ENCODE assay signal across 9 cellular contexts in the genomic region with DNA sequence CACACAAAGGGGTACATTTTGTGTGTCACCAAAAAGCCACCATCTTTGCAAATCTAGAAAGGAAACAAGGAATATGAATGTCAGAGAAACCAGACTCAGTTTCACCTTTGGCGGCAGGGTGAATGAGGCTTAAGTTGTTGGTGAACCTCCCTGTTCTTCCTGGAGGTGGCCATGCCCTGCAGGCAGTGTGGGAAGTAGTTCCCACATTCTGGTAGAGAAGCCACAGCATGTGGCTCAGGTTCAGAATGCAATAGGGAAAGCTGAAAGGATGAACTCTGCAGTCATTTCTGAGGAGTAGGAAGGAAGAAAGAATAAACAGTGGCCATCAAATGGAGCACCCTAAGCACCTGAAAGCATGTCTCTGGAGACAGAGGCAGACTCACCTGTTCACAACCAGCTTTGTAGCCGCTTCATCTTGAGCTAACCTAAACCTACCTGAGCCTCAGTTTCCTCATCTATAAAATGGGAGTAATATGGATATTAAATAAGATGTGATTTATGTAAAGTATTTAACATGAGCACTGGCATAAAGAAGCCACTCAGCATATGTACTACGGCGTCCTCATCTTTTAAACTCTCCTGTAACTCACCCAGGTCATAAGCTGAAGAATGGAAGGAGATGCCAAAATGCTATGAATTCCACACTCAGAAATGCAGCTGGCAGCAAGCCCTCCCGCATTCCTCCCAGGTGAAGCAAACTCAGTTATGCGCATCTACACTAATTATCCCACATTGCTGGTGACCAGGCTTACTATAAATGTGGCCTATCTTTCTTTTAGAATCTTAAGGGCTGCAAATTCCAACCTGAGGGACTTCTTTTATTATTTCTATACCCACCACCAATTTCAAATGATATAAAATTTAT.
A peak's percentile ranks its signal among the peaks of the same experiment; 100 is the strongest.
DNase-seq lines count a peak whose midpoint lies in the region; ATAC-seq, FAIRE-seq and TF ChIP-seq lines count a peak whose summit lies in the region.
"Had no signal": no experiment of that assay in that cellular context is flagged by ENCODE, and none has a peak within 500 bp of the region (broad histone marks: within the 10 kb centered on the region; RNA-seq: fewer than 3 reads in every experiment).

No MANE protein-coding gene starts in this region.

- H3K9me3 ChIP-seq in K562 (replicated peaks; ENCODE audit: control insufficient read depth, insufficient read depth, low read depth, low read length): no peaks in the 10 kb centered on the region
- H3K9me3 ChIP-seq in thyroid gland: no peaks in the 10 kb centered on the region

- TF ChIP-seq CTCF in K562 (IDR thresholded peaks at IDR 0.05 in 2 of 3, conservative IDR thresholded peaks at IDR 0.05 in 1 of 3; ENCODE audit: insufficient read depth in 2 of 3, low read depth in 1 of 3, low read length in 3 of 3) (no peak), thyroid gland (IDR thresholded peaks at IDR 0.05) (no peak)

- H3K27me3 ChIP-seq in K562 (ENCODE audit: control insufficient read depth in 2 of 2, insufficient read depth in 2 of 2, low read length in 2 of 2) (no peaks in the 10 kb centered on the region), thyroid gland (no peaks in the 10 kb centered on the region)

- no peak overlapping the region for H3K9ac ChIP-seq in K562 (ENCODE audit: insufficient read depth in 1 of 2, low read depth in 2 of 2, low read length in 2 of 2)

- CTCF ChIA-PET in K562 (lab: Yijun Ruan, JAX; ENCODE audit: low intra/inter-chr PET ratio) (no interaction called here), T-cell (lab: Charles Lee) (no interaction called here)

- H3K4me2 ChIP-seq in K562 (ENCODE audit: insufficient read depth, low read length): no peak overlapping the region

- no TSS peak for BruUV-seq in K562 (replicated peaks; lab: Mats Ljungman, UMichigan)

- no peaks in the 10 kb centered on the region for H3K36me3 Mint-ChIP-seq in T-cell

- intact Hi-C loops in K562 (cut with micrococcal nuclease): no loop called here
- intact Hi-C loops in thyroid gland (cut with DNase I): no loop called here

- peak overlapping the region; percentile 70 for H2AFZ ChIP-seq in K562 (ENCODE audit: low read depth, low read length)

- no peaks in the 10 kb centered on the region for H4K20me1 ChIP-seq in K562 (replicated peaks; ENCODE audit: control insufficient read depth, insufficient read depth, low read length)

- H3K36me3 ChIP-seq in K562 (ENCODE audit: control insufficient read depth, insufficient read depth, low read length) (no peaks in the 10 kb centered on the region), thyroid gland (no peaks in the 10 kb centered on the region)

- TF ChIP-seq RAD21 in K562 (CRISPR knock-in tag; conservative IDR thresholded peaks at IDR 0.05 in 1 of 2, IDR thresholded peaks at IDR 0.05 in 1 of 2): no peak

- H3K4me1 Mint-ChIP-seq in T-cell: peaks cover 0 to 3% (median 0%) of the 10 kb centered on the region in 3 donors

- no peak overlapping the region for H3K27ac Mint-ChIP-seq in T-cell

- H3K27ac ChIP-seq in K562 (ENCODE audit: extremely low read depth, low read depth, low read length) (no peak overlapping the region), thyroid gland (peak overlapping the region; percentile 49 to 82 (median 70))

- FAIRE-seq in K562 (lab: Jason Lieb, UNC): no peak

- TF ChIP-seq POLR2A in K562 (conservative IDR thresholded peaks at IDR 0.05): no peak
- no peak for TF ChIP-seq POLR2A in thyroid gland (IDR thresholded peaks at IDR 0.05)

- in situ Hi-C loops in K562 (cut with MboI): no loop called here

- H3K27me3 Mint-ChIP-seq in T-cell: peaks cover 4 to 45% of the 10 kb centered on the region in 2 donors

- H3K4me3 Mint-ChIP-seq in T-cell: no peak overlapping the region

- no peak for ATAC-seq in K562
- no peak for ATAC-seq in T-cell (replicated peaks in 1 of 4)
- ATAC-seq in GM21528 (IDR thresholded peaks at IDR 0.05; ENCODE audit: low FRiP score, unreplicated experiment): no peak
- ATAC-seq in HG02571 (IDR thresholded peaks at IDR 0.05; ENCODE audit: unreplicated experiment): no peak

- 81% methylated on average over 6 of the region's 6 CpGs for WGBS in K562 (ENCODE audit: insufficient coverage, low coverage, missing lambda C conversion rate)
- WGBS in thyroid gland, 2 donors: 74 to 82% methylated on average over 6 of the region's 6 CpGs

- H3K9me3 Mint-ChIP-seq in T-cell: no peaks in the 10 kb centered on the region

- H3K79me2 ChIP-seq in K562 (ENCODE audit: control insufficient read depth, insufficient read depth, low read length): no peaks in the 10 kb centered on the region

- no peaks in the 10 kb centered on the region for H3K9me1 ChIP-seq in K562 (ENCODE audit: control insufficient read depth, insufficient read depth, low read length)

- peak; percentile 62 for DNase-seq in DMS153 (lab: John Stamatoyannopoulos, UW)
- no peak for DNase-seq in DMS153 treated with DMSO at 0.1 percent for 48 hours (lab: John Stamatoyannopoulos, UW; ENCODE audit: unreplicated experiment)
- no peak for DNase-seq in K562 (ENCODE audit: extremely low read depth in 1 of 4, low spot score in 3 of 4)
- DNase-seq in kidney glomerular epithelial cell (lab: John Stamatoyannopoulos, UW): peak; percentile 96
- DNase-seq in thyroid gland: peak; percentile 65 to 79
- DNase-seq in T-cell: no peak
- DNase-seq: NCI-H2107 had no signal

- no peak for TF ChIP-seq EP300 in K562 (IDR thresholded peaks at IDR 0.05; ENCODE audit: low read length)

- H3K4me1 ChIP-seq in K562 (replicated peaks in 1 of 2; ENCODE audit: control insufficient read depth in 2 of 2, insufficient read depth in 2 of 2, low read length in 2 of 2): peaks cover 7 to 70% of the 10 kb centered on the region in 2 experiments; a peak in 4 of 5 replicates
- H3K4me1 ChIP-seq in thyroid gland: peaks cover 74 to 77% of the 10 kb centered on the region in 2 donors

- POLR2A ChIA-PET in K562 (lab: Yijun Ruan, JAX) (interaction anchor here (2.2 kb wide), 1 partner anchor 13 kb away, joined by 5 read pairs; no protein-coding TSS in a partner anchor), T-cell (lab: Charles Lee) (no interaction called here)

- no peak overlapping the region for H3K4me3 ChIP-seq in K562
- no peak overlapping the region for H3K4me3 ChIP-seq in thyroid gland (replicated peaks in 1 of 3)

TF ChIP-seq in K562, 482 proteins besides CTCF, POLR2A, EP300 and RAD21:
- no peak for TF ChIP-seq NFIC (IDR thresholded peaks at IDR 0.05)
- TF ChIP-seq KDM1A (IDR thresholded peaks at IDR 0.05): peak; percentile 57 to 85; a peak in 3 of 4 replicates
- peak in 1 of 2 experiments; percentile 29; a peak in 1 of 4 replicates for TF ChIP-seq RCOR1 (IDR thresholded peaks at IDR 0.05; ENCODE audit: borderline replicate concordance in 1 of 2, low read depth in 2 of 2, low read length in 2 of 2)
- TF ChIP-seq, protein P1, sequence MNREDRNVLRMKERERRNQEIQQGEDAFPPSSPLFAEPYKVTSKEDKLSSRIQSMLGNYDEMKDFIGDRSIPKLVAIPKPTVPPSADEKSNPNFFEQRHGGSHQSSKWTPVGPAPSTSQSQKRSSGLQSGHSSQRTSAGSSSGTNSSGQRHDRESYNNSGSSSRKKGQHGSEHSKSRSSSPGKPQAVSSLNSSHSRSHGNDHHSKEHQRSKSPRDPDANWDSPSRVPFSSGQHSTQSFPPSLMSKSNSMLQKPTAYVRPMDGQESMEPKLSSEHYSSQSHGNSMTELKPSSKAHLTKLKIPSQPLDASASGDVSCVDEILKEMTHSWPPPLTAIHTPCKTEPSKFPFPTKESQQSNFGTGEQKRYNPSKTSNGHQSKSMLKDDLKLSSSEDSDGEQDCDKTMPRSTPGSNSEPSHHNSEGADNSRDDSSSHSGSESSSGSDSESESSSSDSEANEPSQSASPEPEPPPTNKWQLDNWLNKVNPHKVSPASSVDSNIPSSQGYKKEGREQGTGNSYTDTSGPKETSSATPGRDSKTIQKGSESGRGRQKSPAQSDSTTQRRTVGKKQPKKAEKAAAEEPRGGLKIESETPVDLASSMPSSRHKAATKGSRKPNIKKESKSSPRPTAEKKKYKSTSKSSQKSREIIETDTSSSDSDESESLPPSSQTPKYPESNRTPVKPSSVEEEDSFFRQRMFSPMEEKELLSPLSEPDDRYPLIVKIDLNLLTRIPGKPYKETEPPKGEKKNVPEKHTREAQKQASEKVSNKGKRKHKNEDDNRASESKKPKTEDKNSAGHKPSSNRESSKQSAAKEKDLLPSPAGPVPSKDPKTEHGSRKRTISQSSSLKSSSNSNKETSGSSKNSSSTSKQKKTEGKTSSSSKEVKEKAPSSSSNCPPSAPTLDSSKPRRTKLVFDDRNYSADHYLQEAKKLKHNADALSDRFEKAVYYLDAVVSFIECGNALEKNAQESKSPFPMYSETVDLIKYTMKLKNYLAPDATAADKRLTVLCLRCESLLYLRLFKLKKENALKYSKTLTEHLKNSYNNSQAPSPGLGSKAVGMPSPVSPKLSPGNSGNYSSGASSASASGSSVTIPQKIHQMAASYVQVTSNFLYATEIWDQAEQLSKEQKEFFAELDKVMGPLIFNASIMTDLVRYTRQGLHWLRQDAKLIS (CRISPR knock-in tag; IDR thresholded peaks at IDR 0.05): no peak
- TF ChIP-seq BCOR (IDR thresholded peaks at IDR 0.05): peak; percentile 85; the same call in 1 of the 2 replicates
- TF ChIP-seq RBM25 (IDR thresholded peaks at IDR 0.05; ENCODE audit: low read depth, low read length, severe bottlenecking): peak; percentile 91

Comparison
In these comparisons a context has a peak if more than half of its experiments do, and no peak if none do; other contexts are left out.
1. DNase-seq: peak in DMS153 (single experiment), kidney glomerular epithelial cell (single experiment) and thyroid gland (2 of 2); none in DMS153 treated with DMSO at 0.1 percent for 48 hours (single experiment), K562 (0 of 4) and T-cell (0 of 34).